Comparison of ENCODE assay signal across 8 cellular contexts in the genomic region with DNA sequence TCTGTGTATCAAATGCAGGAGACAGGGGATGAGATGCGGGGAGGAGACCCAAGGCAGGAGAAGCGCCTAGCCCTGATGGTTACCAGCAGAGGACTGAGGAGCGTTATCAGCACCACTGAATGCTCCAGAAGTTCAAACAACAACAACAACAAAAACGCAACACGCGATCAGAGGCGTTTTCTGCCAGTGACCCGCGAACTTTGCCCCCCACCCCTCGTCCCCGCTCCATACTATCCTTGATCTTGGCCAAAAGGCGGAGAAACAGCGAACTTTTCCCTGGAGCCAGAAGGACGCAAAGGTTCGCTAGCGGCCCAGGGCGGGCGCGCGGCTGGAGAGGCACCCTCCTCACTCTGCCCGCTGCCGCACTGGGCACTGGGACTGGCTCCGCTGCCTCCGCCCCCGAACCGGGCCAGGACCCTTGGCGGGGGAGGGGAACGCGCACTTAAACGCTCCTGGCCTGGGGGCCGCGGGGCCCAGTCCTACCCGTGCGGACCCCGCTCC. TPM values are rescaled to one million over a fixed set of nuclear protein-coding genes. Genes with fewer than 3 reads are reported as not detected.
A peak's percentile ranks its signal among the peaks of the same experiment; 100 is the strongest.
DNase-seq lines count a peak whose midpoint lies in the region; ATAC-seq and TF ChIP-seq lines count a peak whose summit lies in the region.

No MANE protein-coding gene starts in this region.

- no peak overlapping the region for H2AK5ac ChIP-seq in neuronal stem cell (ENCODE audit: low read depth, low read length)

- H2BK5ac ChIP-seq in neuronal stem cell (ENCODE audit: low read length): no peak overlapping the region

- intact Hi-C loops in CD4-positive, alpha-beta memory T cell (cut with micrococcal nuclease): loop anchor here (2.0 to 10.0 kb wide), 2 partner anchors 94 to 218 kb away; no protein-coding TSS in a partner anchor

- no peaks in the 10 kb centered on the region for H3K79me1 ChIP-seq in neuronal stem cell (ENCODE audit: low read depth, low read length)

- peaks cover 26 to 35% (median 27%) of the 10 kb centered on the region in 4 donors for H3K4me1 Mint-ChIP-seq in CD4-positive, alpha-beta memory T cell
- H3K4me1 Mint-ChIP-seq in T-cell: peaks cover 26 to 34% (median 31%) of the 10 kb centered on the region in 3 donors

- peak overlapping the region; percentile 80 for H2AFZ ChIP-seq in neuronal stem cell (ENCODE audit: low read length)

- H3K4me3 Mint-ChIP-seq in CD4-positive, alpha-beta memory T cell: peak overlapping the region; percentile 79 to 93 (median 85)
- peak overlapping the region; percentile 79 to 86 (median 82) for H3K4me3 Mint-ChIP-seq in T-cell

- no peak for DNase-seq in CD4-positive, alpha-beta memory T cell
- DNase-seq in T-cell: peak in 3 of 34 experiments; percentile 5 to 12 (median 5)
- DNase-seq in fibroblast of the aortic adventitia (ENCODE audit: low read depth): no peak
- no peak for DNase-seq in neuronal stem cell (ENCODE audit: low spot score)
- no peak for DNase-seq in HUDEP-2 (lab: John Stamatoyannopoulos, UW; ENCODE audit: unreplicated experiment in 76 of 76)
- no peak for DNase-seq in pons (ENCODE audit: low spot score)

- no peak overlapping the region for H3K4ac ChIP-seq in neuronal stem cell (ENCODE audit: low read length)

- H4K8ac ChIP-seq in neuronal stem cell (ENCODE audit: low read depth, low read length): no peak overlapping the region

- peaks cover 2 to 3% of the 10 kb centered on the region in 2 donors for H3K36me3 Mint-ChIP-seq in CD4-positive, alpha-beta memory T cell
- H3K36me3 Mint-ChIP-seq in T-cell: no peaks in the 10 kb centered on the region

- H3K4me2 ChIP-seq in neuronal stem cell (ENCODE audit: insufficient read depth, low read length, poor library complexity, severe bottlenecking): peak overlapping the region; percentile 78

- H3K36me3 ChIP-seq in CD4-positive, alpha-beta memory T cell (ENCODE audit: insufficient read depth, low read length): no peaks in the 10 kb centered on the region
- H3K36me3 ChIP-seq in neuronal stem cell (replicated peaks in 1 of 2; ENCODE audit: control insufficient read depth in 2 of 2, insufficient read depth in 2 of 2, low read length in 2 of 2): no peaks in the 10 kb centered on the region

- no peak overlapping the region for H2BK12ac ChIP-seq in neuronal stem cell (ENCODE audit: low read length)

- no peaks in the 10 kb centered on the region for H3K9me3 ChIP-seq in CD4-positive, alpha-beta memory T cell (ENCODE audit: control insufficient read depth in 1 of 2, low read length in 2 of 2)
- H3K9me3 ChIP-seq in neuronal stem cell (replicated peaks in 1 of 2; ENCODE audit: control insufficient read depth in 2 of 2, insufficient read depth in 1 of 2, low read depth in 1 of 2, low read length in 2 of 2): peaks cover 0 to 17% of the 10 kb centered on the region in 2 donors

- no peaks in the 10 kb centered on the region for H3K9me3 Mint-ChIP-seq in CD4-positive, alpha-beta memory T cell
- H3K9me3 Mint-ChIP-seq in T-cell: no peaks in the 10 kb centered on the region

- H2BK120ac ChIP-seq in neuronal stem cell (ENCODE audit: low read depth, low read length): no peak overlapping the region

- H3K18ac ChIP-seq in neuronal stem cell (ENCODE audit: low read length): peak overlapping the region; percentile 89

- H2BK15ac ChIP-seq in neuronal stem cell (ENCODE audit: low read length): no peak overlapping the region

- H3K27me3 Mint-ChIP-seq in CD4-positive, alpha-beta memory T cell: no peaks in the 10 kb centered on the region
- no peaks in the 10 kb centered on the region for H3K27me3 Mint-ChIP-seq in T-cell

- H3K27ac Mint-ChIP-seq in CD4-positive, alpha-beta memory T cell: peak overlapping the region; percentile 47 to 92 (median 67)
- peak overlapping the region; percentile 57 to 65 for H3K27ac Mint-ChIP-seq in T-cell

- H3K14ac ChIP-seq in neuronal stem cell (ENCODE audit: low read length): peak overlapping the region; percentile 86

- no peak for TF ChIP-seq CTCF in fibroblast of the aortic adventitia (IDR thresholded peaks at IDR 0.05; ENCODE audit: insufficient read depth, low read length)

- ATAC-seq in T-cell (replicated peaks in 1 of 4): peak in 1 of 4 experiments; percentile 1
- no peak for ATAC-seq in HG02884 (IDR thresholded peaks at IDR 0.05; ENCODE audit: unreplicated experiment)
- ATAC-seq in GM21529 (IDR thresholded peaks at IDR 0.05; ENCODE audit: unreplicated experiment): no peak

- POLR2A ChIA-PET in CD4-positive, alpha-beta memory T cell (lab: Charles Lee; ENCODE audit: partially characterized antibody): interaction anchor here (1.0 to 1.7 kb wide), 5 partner anchors 78 to 275 kb away, joined by 3 to 10 read pairs (median 8); a partner anchor contains a TSS
- POLR2A ChIA-PET in T-cell (lab: Charles Lee): interaction anchor here (0.6 kb wide), 2 partner anchors 171 to 1685 kb away, joined by 3 to 4 read pairs; a partner anchor contains a TSS

- H3K23ac ChIP-seq in neuronal stem cell (ENCODE audit: low read depth, low read length, poor library complexity): no peak overlapping the region

- peak overlapping the region; percentile 54 for H3K27ac ChIP-seq in CD4-positive, alpha-beta memory T cell (ENCODE audit: low read depth, low read length)
- no peak overlapping the region for H3K27ac ChIP-seq in neuronal stem cell (replicated peaks; ENCODE audit: low read length)

- H3K4me3 ChIP-seq in CD4-positive, alpha-beta memory T cell (ENCODE audit: low read length in 2 of 2): peak overlapping the region in 1 of 2 donors; percentile 69
- peak overlapping the region; percentile 72 for H3K4me3 ChIP-seq in fibroblast of the aortic adventitia (ENCODE audit: low read depth, low read length)
- peak overlapping the region in 1 of 2 donors; percentile 73 for H3K4me3 ChIP-seq in neuronal stem cell (ENCODE audit: low read length in 2 of 2)

- peaks cover 29% of the 10 kb centered on the region for H3K4me1 ChIP-seq in CD4-positive, alpha-beta memory T cell (ENCODE audit: insufficient read depth, low read length)
- H3K4me1 ChIP-seq in neuronal stem cell (ENCODE audit: control insufficient read depth in 2 of 2, insufficient read depth in 1 of 2, low read depth in 1 of 2, low read length in 2 of 2): no peaks in the 10 kb centered on the region

- CTCF ChIA-PET in CD4-positive, alpha-beta memory T cell (lab: Charles Lee; ENCODE audit: partially characterized antibody): interaction anchor here (0.6 to 2.9 kb wide), 7 partner anchors 9 to 263 kb away, joined by 3 to 12 read pairs (median 6); no protein-coding TSS in a partner anchor
- CTCF ChIA-PET in T-cell (lab: Charles Lee): interaction anchor here (0.6 to 1.6 kb wide), 5 partner anchors 20 to 1267 kb away, joined by 3 to 13 read pairs (median 3); no protein-coding TSS in a partner anchor

- peak overlapping the region; percentile 51 for H3K9ac ChIP-seq in neuronal stem cell (ENCODE audit: low read depth, low read length, poor library complexity)

- no peak overlapping the region for H4K91ac ChIP-seq in neuronal stem cell (ENCODE audit: low read depth, low read length, poor library complexity)

- WGBS in neuronal stem cell (ENCODE audit: extremely low coverage in 2 of 2, insufficient read length in 2 of 2, insufficient replicate concordance in 1 of 2), 2 donors: no CpG with 5 or more reads among the region's 35 CpGs

- no peaks in the 10 kb centered on the region for H3K27me3 ChIP-seq in CD4-positive, alpha-beta memory T cell (ENCODE audit: insufficient read depth, low read length)
- peaks cover 7 to 80% (median 32%) of the 10 kb centered on the region in 3 experiments for H3K27me3 ChIP-seq in neuronal stem cell (ENCODE audit: control insufficient read depth in 3 of 3, insufficient read depth in 3 of 3, low read depth in 1 of 3, low read length in 3 of 3)

RNA-seq across cellular contexts. Expression of a gene that starts 0.7 kb away (rescaled TPM):
- total RNA-seq in CD4-positive, alpha-beta memory T cell: 100 to 1,000 TPM; 164 to 179 TPM
- polyA plus RNA-seq in CD4-positive, alpha-beta memory T cell: 10 to 100 TPM; 23.4 to 44.8 TPM
- total RNA-seq in T-cell (100 to 1,000 TPM; 126 to 166 (median 146) TPM), fibroblast of the aortic adventitia (ENCODE audit: low replicate concordance) (14.7 and 39.9 TPM in 2 replicates)
- 6.2 TPM for polyA plus RNA-seq in neuronal stem cell (2013, experiment 1 of 2)
- 6.6 TPM for polyA plus RNA-seq in neuronal stem cell (2013, experiment 2 of 2)

RNA-seq across cellular contexts. Expression of a gene that starts 6.2 kb away (rescaled TPM):
- 10 to 100 TPM; 49.7 to 52.1 TPM for total RNA-seq in CD4-positive, alpha-beta memory T cell
- 100 to 1,000 TPM; 145 to 260 TPM for polyA plus RNA-seq in CD4-positive, alpha-beta memory T cell
- total RNA-seq in T-cell: 10 to 100 TPM; 46.5 to 63.9 (median 51.8) TPM
- 188 and 507 TPM in 2 replicates for total RNA-seq in fibroblast of the aortic adventitia (ENCODE audit: low replicate concordance)
- polyA plus RNA-seq in neuronal stem cell (2013, experiment 1 of 2): 42.9 TPM
- 44.2 TPM for polyA plus RNA-seq in neuronal stem cell (2013, experiment 2 of 2)
